In the genomic region with DNA sequence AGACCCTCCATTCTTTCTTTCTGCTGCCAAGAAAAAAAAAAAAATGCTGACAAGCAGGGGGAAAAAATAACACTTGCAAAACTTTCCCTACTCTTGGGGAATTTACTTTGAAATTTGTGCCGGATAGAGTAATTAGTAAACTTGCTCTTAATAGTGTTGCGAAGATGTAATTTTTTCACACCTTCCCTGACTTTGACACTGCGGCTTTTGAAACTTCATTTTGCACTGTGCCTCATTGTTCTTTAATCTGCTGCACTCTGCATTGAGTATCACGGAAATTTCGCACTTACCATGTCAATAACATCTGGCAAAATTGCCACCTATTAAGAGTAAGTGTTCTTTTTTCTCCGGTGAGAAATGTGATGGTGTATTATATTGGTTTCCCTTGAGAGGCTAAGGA, we compare ENCODE assay signal across 19 cellular contexts.
"Had no signal": no experiment of that assay in that cellular context is flagged by ENCODE, and none has a peak within 500 bp of the region (broad histone marks: within the 10 kb centered on the region; RNA-seq: fewer than 3 reads in every experiment).

No MANE protein-coding gene starts in this region.

- H3K27me3 Mint-ChIP-seq: naive thymus-derived CD8-positive, alpha-beta T cell; stimulated activated memory B cell treated with anti-CD40 and anti-IgM and Interleukin-4, amounts not matched to agents 10 μg/mL and 1 μg/mL and 100 μg/mL, for 72 hours; stimulated activated naive CD8-positive, alpha-beta T cell treated with anti-CD3 and anti-CD28 coated beads, Interleukin-15, Interleukin-2, amounts not matched to agents 100 ng/mL and 50 ng/mL, for 24 hours had no signal

- H3K9me3 ChIP-seq: colonic mucosa, heart left ventricle, psoas muscle, right lobe of liver, tibial artery, upper lobe of left lung, vagina had no signal

- H3K27me3 ChIP-seq: colonic mucosa, right lobe of liver, upper lobe of left lung, vagina had no signal

- H3K9me3 Mint-ChIP-seq: naive thymus-derived CD8-positive, alpha-beta T cell; stimulated activated memory B cell treated with anti-CD40 and anti-IgM and Interleukin-4, amounts not matched to agents 10 μg/mL and 1 μg/mL and 100 μg/mL, for 72 hours; stimulated activated naive CD8-positive, alpha-beta T cell treated with anti-CD3 and anti-CD28 coated beads, Interleukin-15, Interleukin-2, amounts not matched to agents 100 ng/mL and 50 ng/mL, for 24 hours had no signal

- H3K4me1 Mint-ChIP-seq: stimulated activated memory B cell treated with anti-CD40 and anti-IgM and Interleukin-4, amounts not matched to agents 10 μg/mL and 1 μg/mL and 100 μg/mL, for 72 hours had no signal

- H3K4me3 Mint-ChIP-seq: stimulated activated memory B cell treated with anti-CD40 and anti-IgM and Interleukin-4, amounts not matched to agents 10 μg/mL and 1 μg/mL and 100 μg/mL, for 72 hours; stimulated activated naive CD8-positive, alpha-beta T cell treated with anti-CD3 and anti-CD28 coated beads, Interleukin-15, Interleukin-2, amounts not matched to agents 100 ng/mL and 50 ng/mL, for 24 hours had no signal

- H3K4me3 ChIP-seq: colonic mucosa, heart left ventricle, psoas muscle, right lobe of liver, tibial artery, upper lobe of left lung, vagina had no signal

- H3K27ac Mint-ChIP-seq: stimulated activated memory B cell treated with anti-CD40 and anti-IgM and Interleukin-4, amounts not matched to agents 10 μg/mL and 1 μg/mL and 100 μg/mL, for 72 hours; stimulated activated naive CD8-positive, alpha-beta T cell treated with anti-CD3 and anti-CD28 coated beads, Interleukin-15, Interleukin-2, amounts not matched to agents 100 ng/mL and 50 ng/mL, for 24 hours had no signal

- H3K27ac ChIP-seq: colonic mucosa, heart left ventricle, psoas muscle, right lobe of liver, tibial artery, upper lobe of left lung, vagina had no signal

- ATAC-seq: esophagus mucosa; heart left ventricle; left lobe of liver; naive thymus-derived CD8-positive, alpha-beta T cell; psoas muscle; right lobe of liver; stimulated activated memory B cell treated with anti-CD40 and anti-IgM and Interleukin-4, amounts not matched to agents 10 μg/mL and 1 μg/mL and 100 μg/mL, for 72 hours had no signal

- H3K36me3 Mint-ChIP-seq: naive thymus-derived CD8-positive, alpha-beta T cell; stimulated activated memory B cell treated with anti-CD40 and anti-IgM and Interleukin-4, amounts not matched to agents 10 μg/mL and 1 μg/mL and 100 μg/mL, for 72 hours had no signal

- H3K4me1 ChIP-seq: colonic mucosa, heart left ventricle, psoas muscle, right lobe of liver, tibial artery, upper lobe of left lung, vagina had no signal

- H3K36me3 ChIP-seq: colonic mucosa, heart left ventricle, right lobe of liver, tibial artery, upper lobe of left lung, vagina had no signal

- DNase-seq: colonic mucosa; effector CD4-positive, alpha-beta T cell; heart left ventricle; hippocampal formation; kidney glomerular epithelial cell; mammary epithelial cell; psoas muscle; retina; right lobe of liver; stimulated activated CD4-positive, alpha-beta T cell treated with anti-CD3 and anti-CD28 coated beads, Interleukin-4, amount 100 ng/mL, for 1 hour; stimulated activated CD8-positive, alpha-beta memory T cell treated with anti-CD3 and anti-CD28 coated beads, Interleukin-4, amount 100 ng/mL, for 48 hours; tibial artery; upper lobe of left lung had no signal
